Comparison of ENCODE assay signal across 16 cellular contexts in the genomic region with DNA sequence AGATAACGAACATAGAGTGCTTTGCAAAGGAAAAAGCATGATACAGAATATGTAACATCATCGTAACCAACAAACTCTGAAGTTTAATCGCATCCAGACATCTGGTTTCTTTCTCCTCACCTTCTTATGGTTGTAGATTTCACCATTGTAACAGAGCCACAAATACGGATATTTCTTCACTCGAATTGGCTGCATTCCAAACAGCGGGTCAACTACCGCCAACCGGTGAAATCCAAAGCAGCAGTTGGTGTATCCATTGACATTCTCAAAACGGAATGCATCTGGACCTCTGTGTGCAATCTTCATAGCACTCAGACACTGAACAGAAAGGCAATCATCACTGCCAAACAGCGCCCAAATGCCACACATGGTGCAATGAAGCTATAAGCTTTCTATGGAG. TPM values are rescaled to one million over a fixed set of nuclear protein-coding genes. Genes with fewer than 3 reads are reported as not detected.
DNase-seq lines count a peak whose midpoint lies in the region; ATAC-seq and TF ChIP-seq lines count a peak whose summit lies in the region.
"Had no signal": no experiment of that assay in that cellular context is flagged by ENCODE, and none has a peak within 500 bp of the region (broad histone marks: within the 10 kb centered on the region; RNA-seq: fewer than 3 reads in every experiment).

No MANE protein-coding gene starts in this region.

- no peak overlapping the region for H3K9ac ChIP-seq in adipocyte (ENCODE audit: low read length)
- H3K9ac ChIP-seq: BLaER1 had no signal

- DNase-seq in Ammon's horn (ENCODE audit: low spot score) (peak; percentile 35), GF-D8 (lab: John Stamatoyannopoulos, UW) (peak; percentile 98), adipocyte (ENCODE audit: low read depth) (peak; percentile 28), fibroblast of villous mesenchyme (ENCODE audit: low read depth) (peak; percentile 4), cortex of kidney (lab: John Stamatoyannopoulos, UW) (no peak), esophagus muscularis mucosa (ENCODE audit: extremely low spot score) (no peak)
- DNase-seq: CD8-positive, alpha-beta memory T cell; NCI-H1092; NCI-H2171; NCI-H510A; NCI-H82; OCI-M1; RPMI8226 had no signal

- intact Hi-C loops in esophagus muscularis mucosa (cut with DNase I), result no loop called here

- no peak for ATAC-seq in GM18861 (IDR thresholded peaks at IDR 0.05; ENCODE audit: unreplicated experiment)

- WGBS in esophagus muscularis mucosa, result 85% methylated on average over 10 of the region's 10 CpGs

- H3K4me1 ChIP-seq in adipocyte (ENCODE audit: control insufficient read depth, insufficient read depth, low read length) (peaks cover 5% of the 10 kb centered on the region), esophagus muscularis mucosa (peaks cover 8 to 17% (median 14%) of the 10 kb centered on the region in 4 donors)

- TF ChIP-seq POLR2A in esophagus muscularis mucosa (IDR thresholded peaks at IDR 0.05; ENCODE audit: low read depth), result no peak

- H3K9me3 ChIP-seq in adipocyte (ENCODE audit: control insufficient read depth, low read length) (no peaks in the 10 kb centered on the region), esophagus muscularis mucosa (no peaks in the 10 kb centered on the region)
- H3K9me3 ChIP-seq: BLaER1, HAP-1 had no signal

- TF ChIP-seq EP300 in esophagus muscularis mucosa (IDR thresholded peaks at IDR 0.05), result no peak

- H3K4me3 ChIP-seq in adipocyte (ENCODE audit: low read length), result no peak overlapping the region
- H3K4me3 ChIP-seq in fibroblast of villous mesenchyme (ENCODE audit: low read depth, low read length), result no peak overlapping the region
- H3K4me3 ChIP-seq in esophagus muscularis mucosa, result no peak overlapping the region
- H3K4me3 ChIP-seq: BLaER1, HAP-1 had no signal

- H3K27ac ChIP-seq in esophagus muscularis mucosa (replicated peaks in 1 of 4), result no peak overlapping the region
- H3K27ac ChIP-seq: BLaER1 had no signal

- TF ChIP-seq CTCF in fibroblast of villous mesenchyme (IDR thresholded peaks at IDR 0.05; ENCODE audit: insufficient read depth, low read depth, low read length) (no peak), esophagus muscularis mucosa (IDR thresholded peaks at IDR 0.05) (no peak)

- H3K36me3 ChIP-seq in adipocyte (ENCODE audit: control insufficient read depth, insufficient read depth, low read length, severe bottlenecking), result peaks cover 27% of the 10 kb centered on the region
- H3K36me3 ChIP-seq in esophagus muscularis mucosa, result peaks cover 0 to 46% (median 7%) of the 10 kb centered on the region in 4 donors

- H3K27me3 ChIP-seq in adipocyte (replicated peaks; ENCODE audit: control insufficient read depth, insufficient read depth, low read length) (no peaks in the 10 kb centered on the region), esophagus muscularis mucosa (no peaks in the 10 kb centered on the region)
- H3K27me3 ChIP-seq: BLaER1 had no signal

RNA-seq across cellular contexts. Expression of a gene that starts 3.4 kb away (rescaled TPM):
- total RNA-seq in fibroblast of villous mesenchyme, result 60.5 and 128 TPM in 2 replicates
- total RNA-seq in esophagus muscularis mucosa, result 10 to 100 TPM; 13.9 to 17.6 (median 15.3) TPM

Comparison
In these comparisons a context has a peak if more than half of its experiments do, and no peak if none do; other contexts are left out.
1. DNase-seq: peak in Ammon's horn (single experiment), GF-D8 (single experiment), adipocyte (single experiment) and fibroblast of villous mesenchyme (single experiment); none in cortex of kidney (single experiment) and esophagus muscularis mucosa (single experiment).